ENCODE assay signal across 9 cellular contexts in genomic region chr2:161136194-161136593, GRCh38. TPM values are rescaled to one million over a fixed set of nuclear protein-coding genes. Genes with fewer than 3 reads are reported as not detected.
DNase-seq lines count a peak whose midpoint lies in the region; ATAC-seq, FAIRE-seq and TF ChIP-seq lines count a peak whose summit lies in the region.
"Had no signal": no experiment of that assay in that cellular context is flagged by ENCODE, and none has a peak within 500 bp of the region (broad histone marks: within the 10 kb centered on the region; RNA-seq: fewer than 3 reads in every experiment).

No MANE protein-coding gene starts in this region.

- H3K4me3 Mint-ChIP-seq in naive thymus-derived CD4-positive, alpha-beta T cell: peak overlapping the region; percentile 68 to 98 (median 91)

- ATAC-seq in A549 (no peak), HG02852 (IDR thresholded peaks at IDR 0.05; ENCODE audit: unreplicated experiment) (no peak)
- no peak for ATAC-seq in naive thymus-derived CD4-positive, alpha-beta T cell

- H3K4me3 ChIP-seq in A549 (peak overlapping the region; percentile 16; the same call in 2 of the 3 replicates), astrocyte of the spinal cord (ENCODE audit: low read depth, low read length) (no peak overlapping the region), lower leg skin (ENCODE audit: low read depth, poor library complexity, severe bottlenecking) (no peak overlapping the region)
- peak overlapping the region; percentile 67 for H3K4me3 ChIP-seq in naive thymus-derived CD4-positive, alpha-beta T cell (ENCODE audit: low read length)

- peak overlapping the region; percentile 89 to 99 (median 95) for H3K27ac Mint-ChIP-seq in naive thymus-derived CD4-positive, alpha-beta T cell

- H3K36me3 ChIP-seq in naive thymus-derived CD4-positive, alpha-beta T cell (ENCODE audit: control insufficient read depth in 2 of 3, insufficient read depth in 3 of 3, low read length in 3 of 3): no peaks in the 10 kb centered on the region

- TF ChIP-seq POLR2A in A549 (IDR thresholded peaks at IDR 0.05; ENCODE audit: low read length): no peak
- TF ChIP-seq POLR2A in lower leg skin (IDR thresholded peaks at IDR 0.05): no peak

- no peak for FAIRE-seq in A549 (lab: Jason Lieb, UNC)

- H3K27me3 ChIP-seq in naive thymus-derived CD4-positive, alpha-beta T cell (ENCODE audit: control insufficient read depth in 2 of 2, insufficient read depth in 2 of 2, low read length in 2 of 2): no peaks in the 10 kb centered on the region

- TF ChIP-seq RAD21 in A549 (conservative IDR thresholded peaks at IDR 0.05 in 1 of 2, IDR thresholded peaks at IDR 0.05 in 1 of 2) (no peak), Ishikawa (IDR thresholded peaks at IDR 0.05; ENCODE audit: low read depth) (no peak)

- H3K4me1 Mint-ChIP-seq in naive thymus-derived CD4-positive, alpha-beta T cell: peaks cover 19 to 65% (median 52%) of the 10 kb centered on the region in 7 donors

- H3K27me3 Mint-ChIP-seq in naive thymus-derived CD4-positive, alpha-beta T cell: no peaks in the 10 kb centered on the region

- 2% methylated on average over 3 of the region's 3 CpGs for WGBS in A549 (ENCODE audit: missing lambda C conversion rate)
- 40 to 56% methylated on average over 3 of the region's 3 CpGs for WGBS in lower leg skin, 2 donors

- CTCF ChIA-PET in A549 (lab: Yijun Ruan, JAX): interaction anchor here (1.8 kb wide), 1 partner anchor 94 kb away, joined by 5 read pairs; no protein-coding TSS in a partner anchor
- CTCF ChIA-PET in naive thymus-derived CD4-positive, alpha-beta T cell (lab: Charles Lee): interaction anchor here (0.8 to 1.9 kb wide), 4 partner anchors 13 to 817 kb away, joined by 3 to 9 read pairs (median 4); no protein-coding TSS in a partner anchor

- no peaks in the 10 kb centered on the region for H3K9me3 ChIP-seq in A549
- H3K9me3 ChIP-seq in naive thymus-derived CD4-positive, alpha-beta T cell (ENCODE audit: control insufficient read depth in 2 of 3, low read length in 3 of 3): no peaks in the 10 kb centered on the region

- H3K4me2 ChIP-seq in A549: peak overlapping the region; percentile 79

- in situ Hi-C loops in astrocyte of the spinal cord (cut with HindIII; ENCODE audit: low sequenced_read_pairs): no loop called here

- H3K36me3 Mint-ChIP-seq in naive thymus-derived CD4-positive, alpha-beta T cell: peaks cover 0 to 23% (median 3%) of the 10 kb centered on the region in 5 donors

- DNase-seq in A549 (ENCODE audit: low read depth in 1 of 2, low spot score in 1 of 2): peak in 1 of 2 experiments; percentile 17
- peak; percentile 11 for DNase-seq in astrocyte of the spinal cord (ENCODE audit: low read depth, low spot score)
- peak in 1 of 9 donors; percentile 11 for DNase-seq in naive thymus-derived CD4-positive, alpha-beta T cell
- DNase-seq in NCI-H748 (lab: John Stamatoyannopoulos, UW; ENCODE audit: unreplicated experiment): no peak
- no peak for DNase-seq in nucleus accumbens (lab: John Stamatoyannopoulos, UW)
- no peak for DNase-seq in lower leg skin (ENCODE audit: low spot score in 2 of 2)
- DNase-seq: NCI-H510A had no signal

- POLR2A ChIA-PET in A549 (lab: Yijun Ruan, JAX): interaction anchor here (1.2 kb wide), 1 partner anchor 24 kb away, joined by 3 read pairs; the partner anchor contains the start of gene TANK
- POLR2A ChIA-PET in naive thymus-derived CD4-positive, alpha-beta T cell (lab: Charles Lee): interaction anchor here (0.6 to 2.2 kb wide), 6 partner anchors 17 to 725 kb away, joined by 3 to 12 read pairs (median 4); partner anchors contain the start of gene TANK

- TF ChIP-seq CTCF in A549 (IDR thresholded peaks at IDR 0.05) (no peak), astrocyte of the spinal cord (IDR thresholded peaks at IDR 0.05; ENCODE audit: low read depth, low read length) (no peak), lower leg skin (IDR thresholded peaks at IDR 0.05) (no peak)

- H3K27ac ChIP-seq in A549: peak overlapping the region; percentile 82 to 88
- H3K27ac ChIP-seq in naive thymus-derived CD4-positive, alpha-beta T cell (ENCODE audit: low read depth, low read length): peak overlapping the region; percentile 83

- no peak for TF ChIP-seq EP300 in A549 (IDR thresholded peaks at IDR 0.05)
- no peak for TF ChIP-seq EP300 in Ishikawa (IDR thresholded peaks at IDR 0.05; ENCODE audit: borderline replicate concordance)

- peaks cover 0 to 8% (median 0%) of the 10 kb centered on the region in 11 donors for H3K9me3 Mint-ChIP-seq in naive thymus-derived CD4-positive, alpha-beta T cell

- peaks cover 64% of the 10 kb centered on the region for H3K4me1 ChIP-seq in A549
- H3K4me1 ChIP-seq in naive thymus-derived CD4-positive, alpha-beta T cell (ENCODE audit: control insufficient read depth in 2 of 2, insufficient read depth in 2 of 2, low read length in 2 of 2): peaks cover 21 to 23% of the 10 kb centered on the region in 2 donors

- intact Hi-C loops in naive thymus-derived CD4-positive, alpha-beta T cell (cut with micrococcal nuclease): loop anchor here (1.0 to 5.0 kb wide), 7 partner anchors 24 to 876 kb away; partner anchors contain the start of genes TANK (in 2 of the 2) and PSMD14 (in 1 of the 2)
- intact Hi-C loops in lower leg skin (cut with DNase I; ENCODE audit: low total_unique reads): no loop called here

TF ChIP-seq in A549, 52 proteins besides CTCF, POLR2A, EP300 and RAD21 (continues in another document):
- TF ChIP-seq HDAC2 (IDR thresholded peaks at IDR 0.05): no peak
- no peak for TF ChIP-seq MAFK (IDR thresholded peaks at IDR 0.05; ENCODE audit: partially characterized antibody)
- no peak for TF ChIP-seq CBX2 (IDR thresholded peaks at IDR 0.05; ENCODE audit: borderline replicate concordance, low read depth)
- no peak for TF ChIP-seq HOXB5 (CRISPR knock-in tag; IDR thresholded peaks at IDR 0.05)
- TF ChIP-seq SREBF2 (IDR thresholded peaks at IDR 0.05): no peak
- TF ChIP-seq FOSB (CRISPR knock-in tag; IDR thresholded peaks at IDR 0.05): no peak
- no peak for TF ChIP-seq E2F6 (IDR thresholded peaks at IDR 0.05; ENCODE audit: borderline replicate concordance, low read depth)

TF ChIP-seq in Ishikawa, 13 proteins besides CTCF, POLR2A, EP300 and RAD21:
- 0 out of 2 replicates have a peak, but pooled peaks have one; percentile 2 for TF ChIP-seq MAX (IDR thresholded peaks at IDR 0.05)
- no peak for TF ChIP-seq CEBPB (IDR thresholded peaks at IDR 0.05)

RNA-seq across cellular contexts. Expression of gene TANK, which starts 24.0 kb away (rescaled TPM):
- polyA plus RNA-seq in A549 (2011; rRNA removed) (75.0 and 76.3 TPM in 2 replicates), A549 (2017; fragmentation: RNase III; extraction: RNeasy Plus Mini Kit Qiagen cat#74134 plus additional on column Dnase treatment) (53.9 to 69.8 TPM (median 59.6 TPM) in 3 replicates)
- polyA plus RNA-seq in A549 (2012; cell fraction: cytosol; rRNA removed): 18.7 and 19.6 TPM in 2 replicates
- 8.1 and 15.3 TPM in 2 replicates for polyA plus RNA-seq in A549 (2012; cell fraction: nucleus; rRNA removed)
- 25.6 and 30.5 TPM in 2 replicates for polyA minus RNA-seq in A549 (2011; rRNA and poly(A)+ RNA removed)
- 100 to 1,000 TPM in 2 of 5 experiments, 10 to 100 TPM in 3; 57.4 to 142 (median 62.4) TPM for total RNA-seq in naive thymus-derived CD4-positive, alpha-beta T cell
- polyA plus RNA-seq in naive thymus-derived CD4-positive, alpha-beta T cell: 10 to 100 TPM; 45.5 to 50.3 TPM
- total RNA-seq in lower leg skin: 10 to 100 TPM; 81.6 to 89.8 (median 88.0) TPM

Comparison
In these comparisons a context has a peak if more than half of its experiments do, and no peak if none do; other contexts are left out.
1. H3K4me3 ChIP-seq: peak in A549 (single experiment) and naive thymus-derived CD4-positive, alpha-beta T cell (single experiment); none in astrocyte of the spinal cord (single experiment) and lower leg skin (single experiment).